Comparison of ENCODE assay signal across 14 cellular contexts in the genomic region with DNA sequence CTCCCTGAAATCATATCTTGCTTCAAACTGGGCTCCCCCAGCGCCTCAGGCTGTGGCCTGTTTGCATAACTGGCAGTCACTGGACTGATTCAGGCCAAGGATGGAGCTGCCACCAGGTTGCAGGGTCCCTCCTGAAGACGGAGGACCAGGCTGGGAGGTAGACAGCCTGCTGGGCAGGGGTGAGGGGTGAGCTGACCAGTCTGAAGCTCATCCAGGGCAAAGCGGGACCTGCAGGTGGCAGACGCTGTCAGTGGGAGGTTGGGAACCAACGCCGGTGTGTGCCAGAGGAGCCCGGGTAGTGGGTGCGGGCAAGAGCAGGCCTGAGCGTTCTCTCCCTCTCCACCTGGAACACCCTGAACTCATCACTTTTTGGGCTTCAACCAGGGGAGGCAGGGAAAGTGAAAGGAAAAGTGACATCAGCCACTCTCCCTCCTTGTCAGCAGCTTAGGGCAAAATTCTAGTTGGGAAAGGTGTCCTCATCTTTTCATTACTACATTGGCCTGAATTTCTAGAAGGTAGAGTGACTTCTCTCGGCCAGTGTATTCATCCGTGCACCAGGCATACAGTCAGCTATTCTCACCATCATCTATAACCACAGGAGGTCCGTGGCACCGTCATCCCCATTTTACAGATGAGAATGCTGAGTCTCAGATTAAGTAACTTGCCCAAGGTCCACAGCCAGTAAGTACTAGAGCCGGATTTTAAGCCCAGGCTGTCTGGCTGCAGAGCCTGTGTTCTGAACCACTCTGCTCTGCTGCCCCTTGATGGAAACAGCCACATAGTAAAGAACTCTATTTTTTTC.
DNase-seq lines count a peak whose midpoint lies in the region; ATAC-seq, FAIRE-seq and TF ChIP-seq lines count a peak whose summit lies in the region.
"Had no signal": no experiment of that assay in that cellular context is flagged by ENCODE, and none has a peak within 500 bp of the region (broad histone marks: within the 10 kb centered on the region; RNA-seq: fewer than 3 reads in every experiment).

No MANE protein-coding gene starts in this region.

- no peak for TF ChIP-seq POLR2A in GM12878 (IDR thresholded peaks at IDR 0.05; ENCODE audit: low read depth, low read length)

- TF ChIP-seq EP300 in GM12878 (IDR thresholded peaks at IDR 0.05; ENCODE audit: borderline replicate concordance in 1 of 2, control insufficient read depth in 1 of 2, low read depth in 2 of 2, low read length in 2 of 2) = no peak

- H3K4me1 ChIP-seq in CD4-positive, CD25-positive, alpha-beta regulatory T cell (ENCODE audit: control insufficient read depth, insufficient read depth, low read length, poor library complexity, severe bottlenecking) = peaks cover 71% of the 10 kb centered on the region
- H3K4me1 ChIP-seq in GM23338 (ENCODE audit: insufficient read depth) = peaks cover 14% of the 10 kb centered on the region; the same call in 1 of the 2 replicates
- H3K4me1 ChIP-seq in GM12878 (ENCODE audit: control insufficient read depth, insufficient read depth, low read length) = peaks cover 64% of the 10 kb centered on the region
- H3K4me1 ChIP-seq in naive thymus-derived CD4-positive, alpha-beta T cell (ENCODE audit: control insufficient read depth in 2 of 2, insufficient read depth in 2 of 2, low read length in 2 of 2) = peaks cover 26 to 54% of the 10 kb centered on the region in 2 donors

- BruUV-seq in GM12878 (replicated peaks; lab: Mats Ljungman, UMichigan) = no TSS peak

- H2AFZ ChIP-seq in GM23338 (no peak overlapping the region), GM12878 (ENCODE audit: control insufficient read depth, low read depth, low read length) (no peak overlapping the region)

- no peak for TF ChIP-seq RAD21 in GM12878 (IDR thresholded peaks at IDR 0.05; ENCODE audit: insufficient read depth, low read depth, low read length)

- no peaks in the 10 kb centered on the region for H3K27me3 Mint-ChIP-seq in CD4-positive, CD25-positive, alpha-beta regulatory T cell
- H3K27me3 Mint-ChIP-seq in GM23338 (ENCODE audit: insufficient read depth, low read depth, poor library complexity) = peaks cover 2% of the 10 kb centered on the region
- no peaks in the 10 kb centered on the region for H3K27me3 Mint-ChIP-seq in naive thymus-derived CD4-positive, alpha-beta T cell

- WGBS in GM12878 (ENCODE audit: insufficient coverage, insufficient replicate concordance, low lambda C conversion rate, missing lambda C conversion rate) = 52% methylated on average over 10 of the region's 14 CpGs

- no peak for DNase-seq in CD4-positive, CD25-positive, alpha-beta regulatory T cell
- DNase-seq in GM23338 (ENCODE audit: low spot score) (no peak), GM12878 (ENCODE audit: low read depth, low spot score) (no peak), Right ventricle myocardium superior (no peak), HK-2 (ENCODE audit: unreplicated experiment) (no peak), SIG-M5 treated with dmso at 0.1 percent for 504 hours (lab: John Stamatoyannopoulos, UW; ENCODE audit: unreplicated experiment) (no peak), hippocampal formation (lab: John Stamatoyannopoulos, UW) (no peak)
- no peak for DNase-seq in naive thymus-derived CD4-positive, alpha-beta T cell
- DNase-seq: activated gamma-delta T cell treated with Interleukin-2 at 50 U/mL for 16 hours, BE2C, KG1, NCI-H774, SHP77 treated with DMSO at 0.1 percent for 48 hours, WERI-Rb-1 had no signal

- H3K4me2 ChIP-seq in GM23338 (no peak overlapping the region), GM12878 (ENCODE audit: control insufficient read depth, insufficient read depth) (peak overlapping the region; percentile 68)

- H3K4me3 Mint-ChIP-seq in CD4-positive, CD25-positive, alpha-beta regulatory T cell = peak overlapping the region; percentile 52 to 82 (median 63)
- no peak overlapping the region for H3K4me3 Mint-ChIP-seq in GM23338
- H3K4me3 Mint-ChIP-seq in naive thymus-derived CD4-positive, alpha-beta T cell = peak overlapping the region in 1 of 10 donors; percentile 44

- POLR2A ChIA-PET in GM12878 (lab: Charles Lee) = interaction anchor here (2.2 kb wide), 1 partner anchor 26 kb away, joined by 7 read pairs; no protein-coding TSS in a partner anchor
- POLR2A ChIA-PET in naive thymus-derived CD4-positive, alpha-beta T cell (lab: Charles Lee) = interaction anchor here (0.6 kb wide), 2 partner anchors 19 to 25 kb away, joined by 3 to 4 read pairs; no protein-coding TSS in a partner anchor

- H3K4me1 Mint-ChIP-seq in CD4-positive, CD25-positive, alpha-beta regulatory T cell = peaks cover 49 to 96% (median 73%) of the 10 kb centered on the region in 4 donors
- H3K4me1 Mint-ChIP-seq in GM23338 = peaks cover 42% of the 10 kb centered on the region
- peaks cover 69 to 82% (median 75%) of the 10 kb centered on the region in 7 donors for H3K4me1 Mint-ChIP-seq in naive thymus-derived CD4-positive, alpha-beta T cell

- no peaks in the 10 kb centered on the region for H3K9me3 ChIP-seq in CD4-positive, CD25-positive, alpha-beta regulatory T cell (ENCODE audit: control insufficient read depth in 2 of 2, low read length in 2 of 2)
- no peaks in the 10 kb centered on the region; the same call in 2 of the 3 replicates for H3K9me3 ChIP-seq in GM12878 (replicated peaks; ENCODE audit: control insufficient read depth, insufficient read depth, low read length)
- no peaks in the 10 kb centered on the region for H3K9me3 ChIP-seq in naive thymus-derived CD4-positive, alpha-beta T cell (ENCODE audit: control insufficient read depth in 2 of 3, low read length in 3 of 3)
- H3K9me3 ChIP-seq: BE2C had no signal

- no peaks in the 10 kb centered on the region for H3K9me2 ChIP-seq in GM23338 (ENCODE audit: insufficient read depth)

- H3K4me3 ChIP-seq in CD4-positive, CD25-positive, alpha-beta regulatory T cell (ENCODE audit: low read depth, low read length) = peak overlapping the region; percentile 47
- no peak overlapping the region for H3K4me3 ChIP-seq in GM23338
- no peak overlapping the region for H3K4me3 ChIP-seq in GM12878
- H3K4me3 ChIP-seq in naive thymus-derived CD4-positive, alpha-beta T cell (ENCODE audit: low read length) = no peak overlapping the region

- H3K36me3 Mint-ChIP-seq in CD4-positive, CD25-positive, alpha-beta regulatory T cell = peaks cover 18% of the 10 kb centered on the region
- no peaks in the 10 kb centered on the region for H3K36me3 Mint-ChIP-seq in GM23338 (ENCODE audit: low read depth)
- H3K36me3 Mint-ChIP-seq in naive thymus-derived CD4-positive, alpha-beta T cell = peaks cover 0 to 10% (median 4%) of the 10 kb centered on the region in 5 donors

- CTCF ChIA-PET in GM12878 (lab: Yijun Ruan, JAX) = interaction anchor here (0.6 to 1.8 kb wide), 6 partner anchors 11 to 316 kb away, joined by 3 to 7 read pairs (median 3); no protein-coding TSS in a partner anchor
- CTCF ChIA-PET in naive thymus-derived CD4-positive, alpha-beta T cell (lab: Charles Lee) = interaction anchor here (0.6 kb wide), 1 partner anchor 10 kb away, joined by 4 read pairs; no protein-coding TSS in a partner anchor

- intact Hi-C loops in GM12878 (cut with micrococcal nuclease; ENCODE audit: unreplicated experiment) = no loop called here
- intact Hi-C loops in naive thymus-derived CD4-positive, alpha-beta T cell (cut with micrococcal nuclease) = loop anchor here in 1 of 2 donors (5.0 kb wide), 1 partner anchor 218 kb away; a partner anchor contains a TSS
- intact Hi-C loops in Right ventricle myocardium superior (cut with DNase I) = no loop called here

- H4K20me1 ChIP-seq in GM23338 (replicated peaks; ENCODE audit: insufficient read depth) (no peaks in the 10 kb centered on the region), GM12878 (ENCODE audit: control insufficient read depth, insufficient read depth) (no peaks in the 10 kb centered on the region)

- H3K27ac ChIP-seq in CD4-positive, CD25-positive, alpha-beta regulatory T cell (ENCODE audit: insufficient read depth, low read length, poor library complexity, severe bottlenecking) = peak overlapping the region; percentile 52
- H3K27ac ChIP-seq in GM23338 (ENCODE audit: low read depth) (0 out of 2 replicates have a peak overlapping the region, but pooled peaks have one; percentile 32), GM12878 (ENCODE audit: control insufficient read depth, insufficient read depth) (peak overlapping the region; percentile 29; the same call in 1 of the 2 replicates)
- H3K27ac ChIP-seq in naive thymus-derived CD4-positive, alpha-beta T cell (ENCODE audit: low read depth, low read length) = no peak overlapping the region
- H3K27ac ChIP-seq: WERI-Rb-1 had no signal

- no peak overlapping the region; the same call in 1 of the 2 replicates for H3K9ac ChIP-seq in GM12878 (ENCODE audit: control insufficient read depth, insufficient read depth, low read length)

- no peak for FAIRE-seq in GM12878 (lab: Jason Lieb, UNC)

- peaks cover 0 to 2% (median 0%) of the 10 kb centered on the region in 7 donors for H3K9me3 Mint-ChIP-seq in CD4-positive, CD25-positive, alpha-beta regulatory T cell
- no peaks in the 10 kb centered on the region for H3K9me3 Mint-ChIP-seq in GM23338
- peaks cover 0 to 3% (median 0%) of the 10 kb centered on the region in 11 donors for H3K9me3 Mint-ChIP-seq in naive thymus-derived CD4-positive, alpha-beta T cell

- no peaks in the 10 kb centered on the region for H3K27me3 ChIP-seq in CD4-positive, CD25-positive, alpha-beta regulatory T cell (ENCODE audit: control insufficient read depth, insufficient read depth, low read length)
- H3K27me3 ChIP-seq in GM23338 (ENCODE audit: insufficient read depth) (no peaks in the 10 kb centered on the region), GM12878 (replicated peaks in 1 of 2; ENCODE audit: control insufficient read depth in 2 of 2, insufficient read depth in 2 of 2, low read length in 1 of 2) (no peaks in the 10 kb centered on the region)
- H3K27me3 ChIP-seq in naive thymus-derived CD4-positive, alpha-beta T cell (ENCODE audit: control insufficient read depth in 2 of 2, insufficient read depth in 2 of 2, low read length in 2 of 2) = no peaks in the 10 kb centered on the region
- H3K27me3 ChIP-seq: BE2C had no signal

- no peak for TF ChIP-seq CTCF in GM23338 (conservative IDR thresholded peaks at IDR 0.05; ENCODE audit: low read depth in 2 of 2)
- TF ChIP-seq CTCF in GM12878 (IDR thresholded peaks at IDR 0.05 in 2 of 3, conservative IDR thresholded peaks at IDR 0.05 in 1 of 3; ENCODE audit: control insufficient read depth in 2 of 3, extremely low read depth in 1 of 3, insufficient read depth in 1 of 3, low read depth in 3 of 3, low read length in 3 of 3) = no peak

- H3F3A ChIP-seq in GM23338 (replicated peaks; ENCODE audit: low read depth) = no peaks in the 10 kb centered on the region

- no peak for ATAC-seq in CD4-positive, CD25-positive, alpha-beta regulatory T cell (ENCODE audit: low read depth in 2 of 2)
- no peak for ATAC-seq in GM23338
- ATAC-seq in GM12878 = peak; percentile 18
- ATAC-seq in naive thymus-derived CD4-positive, alpha-beta T cell = no peak
- no peak for ATAC-seq in Right ventricle myocardium superior (ENCODE audit: poor library complexity)

- in situ Hi-C loops in GM12878 (cut with MboI) = no loop called here

- SMC1A ChIA-PET in GM12878 (lab: Charles Lee; ENCODE audit: uncharacterized antibody, unreplicated experiment) = interaction anchor here (0.9 to 3.4 kb wide), 13 partner anchors 8 to 170 kb away, joined by 3 to 21 read pairs (median 4); no protein-coding TSS in a partner anchor

- RAD21 ChIA-PET in GM12878 (lab: Charles Lee; ENCODE audit: unreplicated experiment) = interaction anchor here (0.9 to 2.5 kb wide), 8 partner anchors 11 to 357 kb away, joined by 3 to 10 read pairs (median 5); no protein-coding TSS in a partner anchor

- H3K79me2 ChIP-seq in GM23338 (replicated peaks; ENCODE audit: insufficient read depth) (no peaks in the 10 kb centered on the region), GM12878 (ENCODE audit: control insufficient read depth, insufficient read depth, low read length) (peaks cover 13% of the 10 kb centered on the region)

- H3K27ac Mint-ChIP-seq in CD4-positive, CD25-positive, alpha-beta regulatory T cell = peak overlapping the region; percentile 88 to 98 (median 89)
- H3K27ac Mint-ChIP-seq in GM23338 = no peak overlapping the region
- H3K27ac Mint-ChIP-seq in naive thymus-derived CD4-positive, alpha-beta T cell = peak overlapping the region in 6 of 9 donors; percentile 10 to 92 (median 58)

- no peaks in the 10 kb centered on the region for H3K36me3 ChIP-seq in CD4-positive, CD25-positive, alpha-beta regulatory T cell (ENCODE audit: control insufficient read depth, insufficient read depth, low read length)
- H3K36me3 ChIP-seq in GM23338 (ENCODE audit: insufficient read depth) (no peaks in the 10 kb centered on the region), GM12878 (ENCODE audit: control insufficient read depth in 2 of 2, insufficient read depth in 2 of 2, low read length in 1 of 2) (peaks cover 0 to 4% of the 10 kb centered on the region in 2 experiments; a peak in 2 of 4 replicates)
- no peaks in the 10 kb centered on the region for H3K36me3 ChIP-seq in naive thymus-derived CD4-positive, alpha-beta T cell (ENCODE audit: control insufficient read depth in 2 of 3, insufficient read depth in 3 of 3, low read length in 3 of 3)
- H3K36me3 ChIP-seq: BE2C, WERI-Rb-1 had no signal
